Comparison of ENCODE assay signal across 9 cellular contexts in genomic region chr12:50188280-50188781, GRCh38. TPM values are rescaled to one million over a fixed set of nuclear protein-coding genes. Genes with fewer than 3 reads are reported as not detected.
DNase-seq lines count a peak whose midpoint lies in the region; ATAC-seq and TF ChIP-seq lines count a peak whose summit lies in the region.
"Had no signal": no experiment of that assay in that cellular context is flagged by ENCODE, and none has a peak within 500 bp of the region (broad histone marks: within the 10 kb centered on the region; RNA-seq: fewer than 3 reads in every experiment).

No MANE protein-coding gene starts in this region.

- H3K27ac ChIP-seq in A673 (ENCODE audit: low read depth, low read length, poor library complexity, severe bottlenecking), result peak overlapping the region; percentile 71

- ATAC-seq in naive B cell (ENCODE audit: low read depth in 2 of 2) (no peak), GM19463 (IDR thresholded peaks at IDR 0.05; ENCODE audit: unreplicated experiment) (no peak), GM18873 (IDR thresholded peaks at IDR 0.05; ENCODE audit: low FRiP score, unreplicated experiment) (no peak), HG03095 (IDR thresholded peaks at IDR 0.05; ENCODE audit: unreplicated experiment) (no peak)

- intact Hi-C loops in A673 (cut with micrococcal nuclease; ENCODE audit: unreplicated experiment), result loop anchor here (5.0 to 10.0 kb wide), 2 partner anchors 34 to 126 kb away; no protein-coding TSS in a partner anchor

- POLR2A ChIA-PET in A673 (lab: Charles Lee; ENCODE audit: low non-redundant PET), result no interaction called here

- no peaks in the 10 kb centered on the region for H3K9me3 Mint-ChIP-seq in naive B cell

- H3K4me1 ChIP-seq in A673 (ENCODE audit: insufficient read depth, low read length, poor library complexity, severe bottlenecking) (peaks cover 52% of the 10 kb centered on the region), BE2C (no peaks in the 10 kb centered on the region)

- no peaks in the 10 kb centered on the region for H3K36me3 Mint-ChIP-seq in naive B cell

- H3K27me3 ChIP-seq in A673 (replicated peaks; ENCODE audit: insufficient read depth, low read depth, low read length, poor library complexity) (no peaks in the 10 kb centered on the region), BE2C (no peaks in the 10 kb centered on the region)

- CTCF ChIA-PET in A673 (lab: Charles Lee), result no interaction called here

- H3K27ac Mint-ChIP-seq in naive B cell, result peak overlapping the region in 5 of 6 donors; percentile 46 to 97 (median 94)

- no peak for DNase-seq in A673 (ENCODE audit: low spot score)
- peak; percentile 57 for DNase-seq in M059J (ENCODE audit: low read depth)
- DNase-seq in choroid plexus epithelial cell (ENCODE audit: low read depth), result peak; percentile 88
- DNase-seq in naive B cell, result no peak
- no peak for DNase-seq in BE2C
- DNase-seq: COR-L47 had no signal

- H3K36me3 ChIP-seq in A673 (ENCODE audit: insufficient read depth, low read length, poor library complexity, severe bottlenecking) (peaks cover 29% of the 10 kb centered on the region), BE2C (peaks cover 18% of the 10 kb centered on the region)

- BruUV-seq in A673 (replicated peaks; lab: Mats Ljungman, UMichigan), result no TSS peak

- H3K9me3 ChIP-seq in A673 (ENCODE audit: low read depth, low read length, poor library complexity, severe bottlenecking) (no peaks in the 10 kb centered on the region), BE2C (no peaks in the 10 kb centered on the region)

- H3K27me3 Mint-ChIP-seq in naive B cell, result no peaks in the 10 kb centered on the region

- peak overlapping the region in 3 of 8 donors; percentile 29 to 63 (median 42) for H3K4me3 Mint-ChIP-seq in naive B cell

- H3K4me3 ChIP-seq in A673 (ENCODE audit: low read depth, low read length, poor library complexity, severe bottlenecking) (no peak overlapping the region), choroid plexus epithelial cell (ENCODE audit: low read depth, low read length) (no peak overlapping the region), BE2C (ENCODE audit: low read depth, low read length) (no peak overlapping the region)

- no peak for TF ChIP-seq CTCF in A673 (conservative IDR thresholded peaks at IDR 0.05; ENCODE audit: low read depth, low read length)
- TF ChIP-seq CTCF in choroid plexus epithelial cell (conservative IDR thresholded peaks at IDR 0.05; ENCODE audit: low read depth, low read length), result no peak
- no peak for TF ChIP-seq CTCF in BE2C (IDR thresholded peaks at IDR 0.05; ENCODE audit: low read depth, low read length)

- peaks cover 8 to 15% (median 11%) of the 10 kb centered on the region in 3 donors for H3K4me1 Mint-ChIP-seq in naive B cell

RNA-seq across cellular contexts. Expression of gene CERS5, which starts 21.2 kb away (rescaled TPM):
- 57.0 and 63.7 TPM in 2 replicates for total RNA-seq in A673 (2021)
- total RNA-seq in M059J (2014; rRNA removed; shearing (Covaris generic)), result 26.1 and 28.9 TPM in 2 replicates
- 100 to 1,000 TPM in 1 of 6 donors, 10 to 100 TPM in 5; 45.2 to 126 (median 55.7) TPM for polyA plus RNA-seq in naive B cell (ENCODE audit: low read depth in 6 of 6)
- polyA plus RNA-seq in BE2C (2012; ENCODE audit: insufficient read depth, insufficient read length, low read depth), result 23.7 TPM

Comparison
In these comparisons a context has a peak if more than half of its experiments do, and no peak if none do; other contexts are left out.
1. DNase-seq: peak in M059J (single experiment) and choroid plexus epithelial cell (single experiment); none in A673 (single experiment), naive B cell (single experiment) and BE2C (single experiment).